19 cellular contexts compared by ENCODE assay signal in the genomic region with DNA sequence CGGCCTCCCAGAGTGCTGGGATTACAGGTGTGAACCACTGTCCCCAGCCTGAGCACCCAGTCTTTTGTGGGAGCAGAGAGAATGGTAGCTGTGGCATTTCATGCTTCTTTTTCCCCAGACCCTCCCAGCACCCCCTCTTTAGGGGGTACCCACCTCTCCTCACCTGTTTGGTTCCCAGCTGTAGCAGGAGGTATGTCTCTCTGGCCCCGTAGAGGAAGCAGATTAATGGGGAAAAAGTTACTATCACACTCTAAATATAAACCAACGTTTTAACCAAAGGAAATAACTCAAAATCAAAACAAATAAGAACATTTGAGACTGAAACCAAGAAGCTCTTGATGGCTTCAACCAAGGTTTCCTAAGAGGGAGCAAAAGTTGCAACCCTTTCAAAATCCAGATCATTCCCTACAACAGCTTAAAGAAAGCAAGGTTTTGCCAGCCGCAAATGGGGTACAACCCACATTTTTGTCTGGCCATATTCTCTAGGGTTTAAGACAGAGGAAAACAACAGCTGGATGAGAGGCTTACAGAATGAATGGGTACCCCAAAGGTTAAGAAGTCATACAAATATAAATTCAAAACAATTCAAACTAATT. TPM values are rescaled to one million over a fixed set of nuclear protein-coding genes. Genes with fewer than 3 reads are reported as not detected.
DNase-seq lines count a peak whose midpoint lies in the region; ATAC-seq, FAIRE-seq and TF ChIP-seq lines count a peak whose summit lies in the region.
"Had no signal": no experiment of that assay in that cellular context is flagged by ENCODE, and none has a peak within 500 bp of the region (broad histone marks: within the 10 kb centered on the region; RNA-seq: fewer than 3 reads in every experiment).

No MANE protein-coding gene starts in this region.

- no peaks in the 10 kb centered on the region for H3K9me3 Mint-ChIP-seq in activated naive CD4-positive, alpha-beta T cell treated with anti-CD3 and anti-CD28 coated beads, Interleukin-2, amount 10 ng/mL, durations not matched to agents 7 days and 5 days
- no peaks in the 10 kb centered on the region for H3K9me3 Mint-ChIP-seq in stimulated activated naive CD8-positive, alpha-beta T cell treated with anti-CD3 and anti-CD28 coated beads, Interleukin-15, amount 100 ng/mL, for 72 hours
- H3K9me3 Mint-ChIP-seq: HFFc6 had no signal

- no peaks in the 10 kb centered on the region for H3K27me3 Mint-ChIP-seq in activated naive CD4-positive, alpha-beta T cell treated with anti-CD3 and anti-CD28 coated beads, Interleukin-2, amount 10 ng/mL, durations not matched to agents 7 days and 5 days
- no peaks in the 10 kb centered on the region for H3K27me3 Mint-ChIP-seq in stimulated activated naive CD8-positive, alpha-beta T cell treated with anti-CD3 and anti-CD28 coated beads, Interleukin-15, amount 100 ng/mL, for 72 hours

- no peak for TF ChIP-seq RAD21 in GM12878 (IDR thresholded peaks at IDR 0.05; ENCODE audit: insufficient read depth, low read depth, low read length)

- TF ChIP-seq CTCF in OCI-LY3 (IDR thresholded peaks at IDR 0.05; ENCODE audit: low read depth, low read length), result no peak
- no peak for TF ChIP-seq CTCF in GM12878 (IDR thresholded peaks at IDR 0.05 in 2 of 3, conservative IDR thresholded peaks at IDR 0.05 in 1 of 3; ENCODE audit: control insufficient read depth in 2 of 3, extremely low read depth in 1 of 3, insufficient read depth in 1 of 3, low read depth in 3 of 3, low read length in 3 of 3)

- peaks cover 12% of the 10 kb centered on the region for H3K4me1 ChIP-seq in OCI-LY3 (ENCODE audit: low read length)
- H3K4me1 ChIP-seq in GM12878 (ENCODE audit: control insufficient read depth, insufficient read depth, low read length), result peaks cover 5% of the 10 kb centered on the region
- peaks cover 5% of the 10 kb centered on the region for H3K4me1 ChIP-seq in HAP-1
- H3K4me1 ChIP-seq: Caco-2, parathyroid adenoma, sigmoid colon had no signal

- in situ Hi-C loops in GM12878 (cut with MboI) (no loop called here), HAP-1 (cut with MboI; ENCODE audit: low sequenced_read_pairs) (no loop called here)

- H3K9me3 ChIP-seq in OCI-LY3 (ENCODE audit: insufficient read depth, low read length), result no peaks in the 10 kb centered on the region
- H3K9me3 ChIP-seq in GM12878 (replicated peaks; ENCODE audit: control insufficient read depth, insufficient read depth, low read length), result no peaks in the 10 kb centered on the region
- no peaks in the 10 kb centered on the region for H3K9me3 ChIP-seq in HAP-1
- H3K9me3 ChIP-seq: Caco-2, lower lobe of right lung, sigmoid colon had no signal

- no TSS peak for BruUV-seq in GM12878 (replicated peaks; lab: Mats Ljungman, UMichigan)

- no peaks in the 10 kb centered on the region for H4K20me1 ChIP-seq in OCI-LY3 (ENCODE audit: insufficient read depth, low read length)
- no peaks in the 10 kb centered on the region for H4K20me1 ChIP-seq in GM12878 (ENCODE audit: control insufficient read depth, insufficient read depth)

- FAIRE-seq in GM12878 (lab: Jason Lieb, UNC), result no peak
- FAIRE-seq: islet of Langerhans had no signal

- CTCF ChIA-PET in activated naive CD4-positive, alpha-beta T cell treated with anti-CD3 and anti-CD28 coated beads, Interleukin-2, amount 10 ng/mL, durations not matched to agents 7 days and 5 days (lab: Charles Lee), result interaction anchor here (1.1 to 1.4 kb wide), 3 partner anchors 16 to 46 kb away, joined by 3 to 8 read pairs (median 5); no protein-coding TSS in a partner anchor
- CTCF ChIA-PET in GM12878 (lab: Yijun Ruan, JAX), result no interaction called here

- H2AFZ ChIP-seq in OCI-LY3 (ENCODE audit: low read depth, low read length) (no peak overlapping the region), GM12878 (ENCODE audit: control insufficient read depth, low read depth, low read length) (no peak overlapping the region)
- H2AFZ ChIP-seq: parathyroid adenoma had no signal

- TF ChIP-seq POLR2A in GM12878 (IDR thresholded peaks at IDR 0.05; ENCODE audit: low read depth, low read length), result no peak

- intact Hi-C loops in GM12878 (cut with micrococcal nuclease; ENCODE audit: unreplicated experiment), result no loop called here

- no peaks in the 10 kb centered on the region for H3K27me3 ChIP-seq in OCI-LY3 (ENCODE audit: low read depth, low read length)
- no peaks in the 10 kb centered on the region for H3K27me3 ChIP-seq in GM12878 (replicated peaks in 1 of 2; ENCODE audit: control insufficient read depth in 2 of 2, insufficient read depth in 2 of 2, low read length in 1 of 2)
- H3K27me3 ChIP-seq in HAP-1 (ENCODE audit: low read depth), result no peaks in the 10 kb centered on the region
- H3K27me3 ChIP-seq: sigmoid colon had no signal

- peaks cover 62% of the 10 kb centered on the region for H3K36me3 Mint-ChIP-seq in activated naive CD4-positive, alpha-beta T cell treated with anti-CD3 and anti-CD28 coated beads, Interleukin-2, amount 10 ng/mL, durations not matched to agents 7 days and 5 days

- peak overlapping the region; percentile 89 for H3K27ac Mint-ChIP-seq in activated naive CD4-positive, alpha-beta T cell treated with anti-CD3 and anti-CD28 coated beads, Interleukin-2, amount 10 ng/mL, durations not matched to agents 7 days and 5 days
- peak overlapping the region; percentile 54 to 71 for H3K27ac Mint-ChIP-seq in stimulated activated naive CD8-positive, alpha-beta T cell treated with anti-CD3 and anti-CD28 coated beads, Interleukin-15, amount 100 ng/mL, for 72 hours
- H3K27ac Mint-ChIP-seq: HFFc6 had no signal

- ATAC-seq in GM12878, result no peak; the same call in 2 of the 3 replicates
- ATAC-seq in stimulated activated naive CD8-positive, alpha-beta T cell treated with anti-CD3 and anti-CD28 coated beads, Interleukin-15, amount 100 ng/mL, for 72 hours, result no peak
- no peak for ATAC-seq in GM18520 (IDR thresholded peaks at IDR 0.05; ENCODE audit: unreplicated experiment)
- ATAC-seq in GM19328 (IDR thresholded peaks at IDR 0.05; ENCODE audit: unreplicated experiment), result no peak
- ATAC-seq: lower lobe of right lung had no signal

- H3K79me2 ChIP-seq in OCI-LY3 (ENCODE audit: low read length), result no peaks in the 10 kb centered on the region
- no peaks in the 10 kb centered on the region for H3K79me2 ChIP-seq in GM12878 (ENCODE audit: control insufficient read depth, insufficient read depth, low read length)
- H3K79me2 ChIP-seq: parathyroid adenoma had no signal

- H3K4me3 ChIP-seq in OCI-LY3 (ENCODE audit: low read length), result no peak overlapping the region
- no peak overlapping the region for H3K4me3 ChIP-seq in GM12878
- no peak overlapping the region for H3K4me3 ChIP-seq in HAP-1
- H3K4me3 ChIP-seq: lower lobe of right lung, sigmoid colon had no signal

- no peak for DNase-seq in activated naive CD4-positive, alpha-beta T cell treated with anti-CD3 and anti-CD28 coated beads, Interleukin-2, amount 10 ng/mL, durations not matched to agents 7 days and 5 days
- no peak for DNase-seq in activated naive CD4-positive, alpha-beta T cell treated with Interleukin-2 at 50 U/mL for 16 hours
- no peak for DNase-seq in GM12878 (ENCODE audit: low read depth, low spot score)
- DNase-seq in stimulated activated naive CD8-positive, alpha-beta T cell treated with anti-CD3 and anti-CD28 coated beads, Interleukin-15, amount 100 ng/mL, for 72 hours, result no peak
- no peak for DNase-seq in HAP-1 (ENCODE audit: low spot score in 2 of 2)
- DNase-seq: activated CD4-positive, alpha-beta T cell treated with anti-CD3 and anti-CD28 coated beads for 4 hours; activated effector memory CD4-positive, alpha-beta T cell treated with Interleukin-2 at 50 U/mL for 16 hours; Caco-2; HFFc6; lower lobe of right lung; NCI-H1417 treated with DMSO at 0.1 percent for 48 hours; NCI-H2171 treated with DMSO at 0.1 percent for 48 hours; NCI-H748 treated with DMSO at 0.1 percent for 48 hours; sigmoid colon had no signal

- TF ChIP-seq EP300 in GM12878 (IDR thresholded peaks at IDR 0.05; ENCODE audit: borderline replicate concordance in 1 of 2, control insufficient read depth in 1 of 2, low read depth in 2 of 2, low read length in 2 of 2), result no peak

- RAD21 ChIA-PET in GM12878 (lab: Charles Lee; ENCODE audit: unreplicated experiment), result no interaction called here

- no peaks in the 10 kb centered on the region for H3K36me3 ChIP-seq in OCI-LY3 (replicated peaks; ENCODE audit: low read depth, low read length)
- H3K36me3 ChIP-seq in GM12878 (ENCODE audit: control insufficient read depth in 2 of 2, insufficient read depth in 2 of 2, low read length in 1 of 2), result no peaks in the 10 kb centered on the region
- no peaks in the 10 kb centered on the region for H3K36me3 ChIP-seq in HAP-1 (replicated peaks)
- H3K36me3 ChIP-seq: lower lobe of right lung, sigmoid colon had no signal

- 41% methylated on average over 4 of the region's 4 CpGs for WGBS in GM12878 (ENCODE audit: insufficient coverage, insufficient replicate concordance, low lambda C conversion rate, missing lambda C conversion rate)

- H3K27ac ChIP-seq in OCI-LY3 (ENCODE audit: low read length), result no peak overlapping the region
- no peak overlapping the region for H3K27ac ChIP-seq in GM12878 (ENCODE audit: control insufficient read depth, insufficient read depth)
- H3K27ac ChIP-seq: lower lobe of right lung, parathyroid adenoma, sigmoid colon had no signal

- SMC1A ChIA-PET in GM12878 (lab: Charles Lee; ENCODE audit: uncharacterized antibody, unreplicated experiment), result no interaction called here

- peaks cover 81% of the 10 kb centered on the region for H3K4me1 Mint-ChIP-seq in activated naive CD4-positive, alpha-beta T cell treated with anti-CD3 and anti-CD28 coated beads, Interleukin-2, amount 10 ng/mL, durations not matched to agents 7 days and 5 days
- H3K4me1 Mint-ChIP-seq in stimulated activated naive CD8-positive, alpha-beta T cell treated with anti-CD3 and anti-CD28 coated beads, Interleukin-15, amount 100 ng/mL, for 72 hours, result peaks cover 83% of the 10 kb centered on the region

- POLR2A ChIA-PET in GM12878 (lab: Charles Lee), result no interaction called here

- peak overlapping the region; percentile 31 for H3K4me2 ChIP-seq in OCI-LY3 (ENCODE audit: low read length)
- H3K4me2 ChIP-seq in GM12878 (ENCODE audit: control insufficient read depth, insufficient read depth), result peak overlapping the region; percentile 34

- H3K9ac ChIP-seq in OCI-LY3 (ENCODE audit: low read length) (no peak overlapping the region), GM12878 (ENCODE audit: control insufficient read depth, insufficient read depth, low read length) (no peak overlapping the region)
- H3K9ac ChIP-seq: parathyroid adenoma had no signal

- H3K4me3 Mint-ChIP-seq in activated naive CD4-positive, alpha-beta T cell treated with anti-CD3 and anti-CD28 coated beads, Interleukin-2, amount 10 ng/mL, durations not matched to agents 7 days and 5 days, result peak overlapping the region; percentile 64
- peak overlapping the region; percentile 56 to 72 for H3K4me3 Mint-ChIP-seq in stimulated activated naive CD8-positive, alpha-beta T cell treated with anti-CD3 and anti-CD28 coated beads, Interleukin-15, amount 100 ng/mL, for 72 hours
- H3K4me3 Mint-ChIP-seq: HFFc6 had no signal

RNA-seq across cellular contexts. Expression of gene RNF125, which starts 8.0 kb away (rescaled TPM):
- total RNA-seq in GM12878 (2013; cell fraction: nucleolus; rRNA removed), result 1.6 and 1.9 TPM in 2 replicates
- total RNA-seq in GM12878 (2014; rRNA removed) (2.7 and 3.5 TPM in 2 replicates), GM12878 (2014; rRNA removed; fragmentation: Illumina TruSeq; extraction: Trizol) (3.6 and 3.7 TPM in 2 replicates), GM12878 (2021) (3.9 and 4.1 TPM in 2 replicates)
- 0.64 TPM for polyA plus RNA-seq in GM12878 (2011; ENCODE audit: low read depth)
- polyA plus RNA-seq in GM12878 (2011; rRNA removed) (0.87 and 1.3 TPM in 2 replicates), GM12878 (2014; fragmentation: Illumina TruSeq; extraction: Trizol) (3.3 and 6.6 TPM in 2 replicates), GM12878 (2014; fragmentation: Nextera tagmentation; extraction: Ambion mirVana) (1 to 10 TPM in 1 of 2 experiments, under 1 TPM in 1; 0.79 to 1.3 TPM), GM12878 (2014; rRNA removed) (2.3 and 2.8 TPM in 2 replicates), GM12878 (2016; fragmentation: Nextera tagmentation; extraction: Ambion mirVana) (1 to 10 TPM; 3.1 to 3.4 TPM)
- polyA plus RNA-seq in GM12878 (2011; cell fraction: cytosol; rRNA removed), result 0.45 and 0.54 TPM in 2 replicates
- 0.25 and 0.30 TPM in 2 replicates for polyA plus RNA-seq in GM12878 (2011; cell fraction: nucleus; rRNA removed)
- 0.89 and 0.98 TPM in 2 replicates for polyA plus RNA-seq in GM12878 (2012)
- 0.57 and 0.95 TPM in 2 replicates for polyA minus RNA-seq in GM12878 (2011; rRNA and poly(A)+ RNA removed)
- polyA minus RNA-seq in GM12878 (2011; cell fraction: cytosol; rRNA and poly(A)+ RNA removed), result 0.13 and 0.21 TPM in 2 replicates
- 0.12 and 0.19 TPM in 2 replicates for polyA minus RNA-seq in GM12878 (2011; cell fraction: nucleus; rRNA and poly(A)+ RNA removed)
